Comparison of ENCODE assay signal across 12 cellular contexts in the genomic region with DNA sequence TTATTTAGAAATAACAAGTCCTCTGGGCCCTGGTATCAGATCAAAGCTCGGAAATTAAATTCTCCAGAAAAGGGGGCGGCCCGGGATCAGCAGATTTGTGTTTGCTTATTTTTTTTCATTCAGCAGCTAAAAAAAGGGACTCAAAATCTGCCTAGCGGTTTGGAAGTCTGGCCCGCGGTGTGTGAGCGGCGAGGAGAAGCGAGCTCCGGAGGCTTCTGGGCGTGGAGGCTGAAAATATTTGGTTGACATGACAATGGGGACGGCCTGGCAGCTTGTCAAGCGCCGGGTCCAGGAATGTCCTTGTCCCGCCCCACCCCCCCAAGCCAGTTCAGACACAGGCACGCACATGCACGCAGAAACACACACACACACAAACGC. TPM values are rescaled to one million over a fixed set of nuclear protein-coding genes. Genes with fewer than 3 reads are reported as not detected.
DNase-seq lines count a peak whose midpoint lies in the region; ATAC-seq and TF ChIP-seq lines count a peak whose summit lies in the region.
"Had no signal": no experiment of that assay in that cellular context is flagged by ENCODE, and none has a peak within 500 bp of the region (broad histone marks: within the 10 kb centered on the region; RNA-seq: fewer than 3 reads in every experiment).

No MANE protein-coding gene starts in this region.

- H3K4me3 ChIP-seq in GM23248 (no peak overlapping the region), hepatocyte (no peak overlapping the region)

- ATAC-seq in HG03342 (IDR thresholded peaks at IDR 0.05; ENCODE audit: unreplicated experiment): no peak

- H2AFZ ChIP-seq in GM23248 (no peak overlapping the region), hepatocyte (no peak overlapping the region)

- H4K20me1 ChIP-seq in GM23248 (ENCODE audit: insufficient read depth) (no peaks in the 10 kb centered on the region), hepatocyte (ENCODE audit: insufficient read depth, poor library complexity, severe bottlenecking) (no peaks in the 10 kb centered on the region)

- no peaks in the 10 kb centered on the region for H3K9me2 ChIP-seq in GM23248 (ENCODE audit: insufficient read depth)
- no peaks in the 10 kb centered on the region for H3K9me2 ChIP-seq in hepatocyte (replicated peaks; ENCODE audit: insufficient read depth)

- no peak overlapping the region; the same call in 1 of the 2 replicates for H3K9ac ChIP-seq in GM23248

- in situ Hi-C loops in GM23248 (cut with MboI): no loop called here

- DNase-seq in GM23248 (peak; percentile 48), astrocyte of the hippocampus (ENCODE audit: low read depth, low spot score) (peak; percentile 66), hepatocyte (ENCODE audit: low spot score) (peak; percentile 68), substantia nigra (lab: John Stamatoyannopoulos, UW) (peak in 3 of 49 donors; percentile 29 to 46 (median 39)), 8988T (no peak)
- no peak for DNase-seq in activated CD4-positive, alpha-beta T cell treated with anti-CD3 and anti-CD28 coated beads for 48 hours
- DNase-seq in activated T-cell treated with anti-CD3 and anti-CD28 coated beads, Interleukin-2, amount 50 U/mL, for 1 hour: no peak

- no peaks in the 10 kb centered on the region for H3K36me3 ChIP-seq in GM23248 (ENCODE audit: low read depth)
- no peaks in the 10 kb centered on the region for H3K36me3 ChIP-seq in hepatocyte (replicated peaks; ENCODE audit: insufficient read depth, low read depth)

- H3K4me1 ChIP-seq in GM23248 (ENCODE audit: insufficient read depth) (no peaks in the 10 kb centered on the region), hepatocyte (ENCODE audit: insufficient read depth) (peaks cover 26% of the 10 kb centered on the region)

- H3K27me3 ChIP-seq in GM23248 (replicated peaks; ENCODE audit: insufficient read depth) (peaks cover 8% of the 10 kb centered on the region), hepatocyte (no peaks in the 10 kb centered on the region)

- WGBS in GM23248 (ENCODE audit: low coverage in 1 of 2, low lambda C conversion rate in 2 of 2, missing lambda C conversion rate in 2 of 2), 2 experiments: 1 to 4% methylated on average over 14 to 18 of the region's 18 CpGs
- WGBS in hepatocyte (ENCODE audit: low lambda C conversion rate, missing lambda C conversion rate): 42% methylated on average over 17 of the region's 18 CpGs

- no peaks in the 10 kb centered on the region for H3K79me2 ChIP-seq in GM23248 (ENCODE audit: insufficient read depth)
- H3K79me2 ChIP-seq in hepatocyte: no peaks in the 10 kb centered on the region

- H3K4me2 ChIP-seq in GM23248 (ENCODE audit: unreplicated experiment) (peak overlapping the region; percentile 48), hepatocyte (peak overlapping the region; percentile 90)

- no peak for TF ChIP-seq CTCF in hepatocyte (IDR thresholded peaks at IDR 0.05; ENCODE audit: poor library complexity)

- H3K27ac ChIP-seq in GM23248: no peak overlapping the region
- H3K27ac ChIP-seq in hepatocyte: peak overlapping the region; percentile 73
- peak overlapping the region; percentile 86 for H3K27ac ChIP-seq in substantia nigra (ENCODE audit: low read depth, low read length, poor library complexity, severe bottlenecking)

- H3K9me3 ChIP-seq in GM23248 (ENCODE audit: low read depth) (no peaks in the 10 kb centered on the region), hepatocyte (ENCODE audit: low read depth) (no peaks in the 10 kb centered on the region)

- H3F3A ChIP-seq in GM23248 (ENCODE audit: insufficient read depth): peaks cover 14% of the 10 kb centered on the region; the same call in 1 of the 2 replicates

RNA-seq across cellular contexts. Expression of a gene that starts 43.4 kb away (rescaled TPM):
- total RNA-seq in GM23248 (2014; rRNA removed; shearing (Covaris generic)): not detected in 2 replicates
- polyA plus RNA-seq in GM23248 (2016; fragmentation: Nextera tagmentation; extraction: Ambion mirVana) (not detected in 2 replicates), hepatocyte (not detected in 2 replicates)
- not detected in 2 replicates for total RNA-seq in hepatocyte
- total RNA-seq: activated T-helper 2 cell treated with anti-CD3 and anti-CD28 coated beads, Interferon-gamma antibody, Interleukin-2, Interleukin-4, amounts not matched to agents 10 μg/mL and 5 μg/mL and 100 μg/mL, durations not matched to agents 14 hours and 24 hours and 36 hours; frontal cortex; renal cortical epithelial cell had no signal
- polyA plus RNA-seq: thymus had no signal

Comparison
In these comparisons a context has a peak if more than half of its experiments do, and no peak if none do; other contexts are left out.
1. DNase-seq: peak in GM23248 (single experiment), astrocyte of the hippocampus (single experiment) and hepatocyte (single experiment); none in 8988T (single experiment), activated CD4-positive, alpha-beta T cell treated with anti-CD3 and anti-CD28 coated beads for 48 hours (single experiment) and activated T-cell treated with anti-CD3 and anti-CD28 coated beads, Interleukin-2, amount 50 U/mL, for 1 hour (single experiment).